Comparison of ENCODE assay signal across 1 cellular context in genomic region chr12:75994069-75994740, GRCh38.
TF ChIP-seq lines count a peak whose summit lies in the region.

No MANE protein-coding gene starts in this region.

TF ChIP-seq in K562, 482 proteins besides CTCF, POLR2A, EP300 and RAD21:
- TF ChIP-seq CBX1 (IDR thresholded peaks at IDR 0.05; ENCODE audit: low read depth) (no peak), RUNX1 (IDR thresholded peaks at IDR 0.05; ENCODE audit: low read depth) (no peak), NFE2 (IDR thresholded peaks at IDR 0.05; ENCODE audit: low read depth) (peak; percentile 19; the same call in 1 of the 2 replicates), CEBPB (tag; IDR thresholded peaks at IDR 0.05) (peak; percentile 27; the same call in 1 of the 2 replicates)
